ENCODE assay signal across 13 cellular contexts in the genomic region with DNA sequence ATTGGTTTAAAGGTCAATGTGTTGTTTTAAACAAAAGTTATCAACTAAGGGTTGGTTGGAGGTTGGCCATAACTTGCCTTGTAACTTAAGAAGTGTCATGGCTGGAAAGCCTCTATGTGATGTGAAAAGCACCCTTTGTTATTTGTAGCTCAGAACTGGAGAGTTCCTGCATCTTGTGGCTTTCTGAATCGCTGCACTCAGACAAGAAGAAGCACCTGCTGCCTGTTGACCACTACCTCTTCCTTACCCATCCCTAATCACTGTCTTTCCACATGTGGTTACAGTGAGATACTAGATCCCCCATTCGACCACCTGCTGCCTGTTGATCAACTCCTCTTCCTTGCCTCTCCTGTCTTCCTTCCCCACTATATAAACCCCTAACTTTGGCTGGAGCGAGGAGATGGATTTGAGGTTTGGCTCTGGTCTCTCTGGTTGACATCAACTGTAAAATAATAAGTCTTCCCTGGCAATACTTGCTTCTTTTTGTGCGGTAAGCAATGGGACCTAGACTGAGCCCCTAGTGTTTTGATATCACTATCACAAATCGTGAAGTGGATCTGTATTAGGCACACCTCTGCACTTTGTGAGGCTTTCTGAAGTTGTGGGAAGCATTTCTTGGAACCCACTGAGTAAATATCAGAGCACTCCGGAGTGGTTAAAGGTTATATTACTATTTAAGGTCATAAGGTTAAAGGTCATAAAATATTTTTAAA. TPM values are rescaled to one million over a fixed set of nuclear protein-coding genes. Genes with fewer than 3 reads are reported as not detected.
A peak's percentile ranks its signal among the peaks of the same experiment; 100 is the strongest.
DNase-seq lines count a peak whose midpoint lies in the region; ATAC-seq, FAIRE-seq and TF ChIP-seq lines count a peak whose summit lies in the region.
"Had no signal": no experiment of that assay in that cellular context is flagged by ENCODE, and none has a peak within 500 bp of the region (broad histone marks: within the 10 kb centered on the region; RNA-seq: fewer than 3 reads in every experiment).

No MANE protein-coding gene starts in this region.

- no CpG with 5 or more reads among the region's 6 CpGs for WGBS in H9 (ENCODE audit: extremely low coverage, insufficient read length, low lambda C conversion rate)

- no peak overlapping the region for H2BK20ac ChIP-seq in H9 (ENCODE audit: low read depth, low read length, poor library complexity, severe bottlenecking)

- no peaks in the 10 kb centered on the region; a peak in 1 of 5 replicates for H3K9me3 Mint-ChIP-seq in H9

- no peaks in the 10 kb centered on the region for H3K79me2 ChIP-seq in H9 (ENCODE audit: insufficient read depth, low read length)

- TF ChIP-seq CTCF in GM06990 (IDR thresholded peaks at IDR 0.05; ENCODE audit: insufficient read depth, low read length, poor library complexity, severe bottlenecking) (no peak), H9 (conservative IDR thresholded peaks at IDR 0.05) (no peak)

- no peak overlapping the region for H2BK15ac ChIP-seq in H9 (ENCODE audit: low read depth, low read length)

- no peak overlapping the region for H3K14ac ChIP-seq in H9 (ENCODE audit: insufficient read depth, low read length)

- peaks cover 2% of the 10 kb centered on the region; the same call in 1 of the 2 replicates for H3K36me3 ChIP-seq in GM06990 (ENCODE audit: control insufficient read depth, insufficient read depth, low read length)
- H3K36me3 ChIP-seq: sigmoid colon, thyroid gland had no signal

- no peak overlapping the region for H4K8ac ChIP-seq in H9 (replicated peaks; ENCODE audit: insufficient read length, low read depth, low read length)

- no peak overlapping the region for H3K4ac ChIP-seq in H9 (ENCODE audit: low read depth, low read length)

- no peak overlapping the region for H3K27ac Mint-ChIP-seq in H9

- no peak overlapping the region for H2AK5ac ChIP-seq in H9 (ENCODE audit: insufficient read length, low read length)

- H3K56ac ChIP-seq in H9 (ENCODE audit: insufficient read length, low read depth, low read length) = no peak overlapping the region

- no peak overlapping the region for H3K4me3 ChIP-seq in GM06990 (replicated peaks; ENCODE audit: low read depth, low read length)
- H3K4me3 ChIP-seq: sigmoid colon, thyroid gland had no signal

- H3K9ac ChIP-seq in H9 (ENCODE audit: extremely low read depth, insufficient read length, low read length) = no peak overlapping the region

- ATAC-seq in GM19452 (IDR thresholded peaks at IDR 0.05; ENCODE audit: unreplicated experiment) (peak; percentile 68), HG02870 (IDR thresholded peaks at IDR 0.05; ENCODE audit: unreplicated experiment) (peak; percentile 93), HG03575 (IDR thresholded peaks at IDR 0.05; ENCODE audit: extremely low read depth, insufficient number of reproducible peaks, low FRiP score, unreplicated experiment) (peak; percentile 74)

- no peak overlapping the region for H4K5ac ChIP-seq in H9 (ENCODE audit: insufficient read length, low read depth, low read length)

- H2BK120ac ChIP-seq in H9 (ENCODE audit: low read depth, low read length, poor library complexity, severe bottlenecking) = no peak overlapping the region

- H3K23me2 ChIP-seq in H9 (ENCODE audit: insufficient read length, low read depth, low read length, poor library complexity, severe bottlenecking) = no peaks in the 10 kb centered on the region

- H4K91ac ChIP-seq in H9 (ENCODE audit: insufficient read length, low read depth, low read length) = no peak overlapping the region

- no peak for FAIRE-seq in RCC 7860 (lab: Jason Lieb, UNC)
- FAIRE-seq: islet of Langerhans had no signal

- H2BK5ac ChIP-seq in H9 (ENCODE audit: insufficient read length, low read length) = no peak overlapping the region

- H3K27me3 Mint-ChIP-seq in H9 (ENCODE audit: low read depth) = no peaks in the 10 kb centered on the region

- no peaks in the 10 kb centered on the region for H3K79me1 ChIP-seq in H9 (ENCODE audit: insufficient read depth, low read depth, low read length, poor library complexity, severe bottlenecking)

- H2BK12ac ChIP-seq in H9 (ENCODE audit: insufficient read length, low read depth, low read length) = no peak overlapping the region

- peaks cover 17 to 31% (median 22%) of the 10 kb centered on the region in 3 experiments; a peak in 6 of 7 replicates for H3K36me3 Mint-ChIP-seq in H9 (ENCODE audit: insufficient read depth in 1 of 3, low read depth in 3 of 3)

- no peak overlapping the region for H3K4me2 ChIP-seq in H9 (ENCODE audit: insufficient read depth, insufficient read length, low read length)

- DNase-seq in GM06990 (ENCODE audit: extremely low read depth, insufficient read length) (peak; percentile 53), RCC 7860 (ENCODE audit: low spot score) (no peak), RPMI8226 (no peak), AML-193 (lab: John Stamatoyannopoulos, UW) (no peak), H9 (no peak)
- DNase-seq: NCI-H1417 treated with DMSO at 0.1 percent for 48 hours, sigmoid colon, thyroid gland had no signal

- H3K18ac ChIP-seq in H9 (ENCODE audit: insufficient read length, low read depth, low read length) = no peak overlapping the region

- H3K23ac ChIP-seq in H9 (ENCODE audit: insufficient read length, low read depth, low read length) = no peak overlapping the region

- no peaks in the 10 kb centered on the region for H3K4me1 ChIP-seq in H9 (ENCODE audit: insufficient read depth, low read length)
- H3K4me1 ChIP-seq: sigmoid colon, thyroid gland had no signal

- H3K27me3 ChIP-seq in GM06990 (replicated peaks; ENCODE audit: control insufficient read depth, insufficient read depth, low read length) (no peaks in the 10 kb centered on the region), H9 (ENCODE audit: insufficient read depth, low read length) (no peaks in the 10 kb centered on the region; the same call in 1 of the 2 replicates)
- H3K27me3 ChIP-seq: sigmoid colon, thyroid gland had no signal

- H3T11ph ChIP-seq in H9 (ENCODE audit: low read length) = no peak overlapping the region

- no peaks in the 10 kb centered on the region for H3K9me3 ChIP-seq in H9 (ENCODE audit: control insufficient read depth, low read depth, low read length)
- H3K9me3 ChIP-seq: sigmoid colon, thyroid gland had no signal

- H3K27ac ChIP-seq in H9 (ENCODE audit: insufficient read length, low read depth, low read length) = no peak overlapping the region
- H3K27ac ChIP-seq: sigmoid colon, thyroid gland had no signal

- H4K20me1 ChIP-seq in H9 (ENCODE audit: control insufficient read depth, insufficient read depth, insufficient read length) = no peaks in the 10 kb centered on the region

- H3K4me3 Mint-ChIP-seq in H9 = no peak overlapping the region

- no peak overlapping the region for H2AFZ ChIP-seq in H9 (ENCODE audit: low read length)

- peaks cover 5 to 6% of the 10 kb centered on the region in 2 experiments; a peak in 3 of 4 replicates for H3K4me1 Mint-ChIP-seq in H9

RNA-seq across cellular contexts. Expression of gene RPL39L, which starts 13.8 kb away (rescaled TPM):
- 70.8 and 71.7 TPM in 2 replicates for total RNA-seq in H9 (2021)
- total RNA-seq: HT1080 had no signal
